17 cellular contexts compared by ENCODE assay signal in the genomic region with DNA sequence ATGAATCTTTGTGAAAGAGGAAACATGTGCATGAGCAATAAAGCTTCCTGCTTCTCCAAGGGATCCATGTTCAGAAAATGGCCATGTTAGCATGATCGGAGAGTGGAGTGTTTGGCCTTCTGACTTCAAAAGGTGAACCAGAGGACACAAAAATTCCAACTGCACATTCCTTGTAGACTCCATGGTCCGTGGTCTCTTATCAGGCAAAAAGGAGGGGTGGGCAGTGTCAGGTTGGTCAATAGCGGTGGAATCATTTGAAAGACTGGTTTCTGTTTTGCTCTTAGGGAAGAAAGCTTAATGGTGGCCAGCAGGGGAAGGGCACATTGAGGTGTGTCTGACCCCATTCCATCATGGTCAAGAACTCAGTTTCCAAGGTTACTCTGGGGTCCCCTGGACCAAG.
A peak's percentile ranks its signal among the peaks of the same experiment; 100 is the strongest.
DNase-seq lines count a peak whose midpoint lies in the region; ATAC-seq, FAIRE-seq and TF ChIP-seq lines count a peak whose summit lies in the region.
"Had no signal": no experiment of that assay in that cellular context is flagged by ENCODE, and none has a peak within 500 bp of the region (broad histone marks: within the 10 kb centered on the region; RNA-seq: fewer than 3 reads in every experiment).

No MANE protein-coding gene starts in this region.

- no peak overlapping the region for H3K4me3 ChIP-seq in A549
- no peak overlapping the region for H3K4me3 ChIP-seq in DOHH2 (ENCODE audit: low read length)
- H3K4me3 ChIP-seq in RWPE2 (ENCODE audit: severe bottlenecking): no peak overlapping the region
- no peak overlapping the region for H3K4me3 ChIP-seq in fibroblast of lung (replicated peaks in 1 of 4; ENCODE audit: control extremely low read depth in 1 of 4, insufficient read depth in 1 of 4, low read depth in 3 of 4, low read length in 4 of 4)
- H3K4me3 ChIP-seq in SJCRH30: no peak overlapping the region
- H3K4me3 ChIP-seq: SK-N-MC had no signal

- peak overlapping the region; percentile 93 to 100 for H3K27ac ChIP-seq in A549
- no peak overlapping the region for H3K27ac ChIP-seq in DOHH2 (ENCODE audit: low read depth, low read length)
- H3K27ac ChIP-seq in RWPE2 (ENCODE audit: poor library complexity, severe bottlenecking): peak overlapping the region; percentile 9
- H3K27ac ChIP-seq in fibroblast of lung (ENCODE audit: insufficient read depth, low read length): no peak overlapping the region
- H3K27ac ChIP-seq in SJCRH30: no peak overlapping the region
- H3K27ac ChIP-seq: SK-N-MC had no signal

- H3K9me2 ChIP-seq in DOHH2 (replicated peaks; ENCODE audit: control insufficient read depth, low read length): no peaks in the 10 kb centered on the region

- H3F3A ChIP-seq in DOHH2 (ENCODE audit: control insufficient read depth, insufficient read depth): no peaks in the 10 kb centered on the region

- H2AFZ ChIP-seq in fibroblast of lung (ENCODE audit: low read length): peak overlapping the region; percentile 16

- H3K36me3 ChIP-seq in DOHH2 (ENCODE audit: control insufficient read depth, low read length) (no peaks in the 10 kb centered on the region), RWPE2 (ENCODE audit: low read depth) (no peaks in the 10 kb centered on the region), fibroblast of lung (ENCODE audit: control insufficient read depth, insufficient read depth, low read length) (no peaks in the 10 kb centered on the region), SJCRH30 (no peaks in the 10 kb centered on the region)

- no peak for TF ChIP-seq POLR2A in A549 (IDR thresholded peaks at IDR 0.05; ENCODE audit: low read length)

- TF ChIP-seq CTCF in A549 (IDR thresholded peaks at IDR 0.05) (no peak), DOHH2 (IDR thresholded peaks at IDR 0.05; ENCODE audit: low read depth, low read length, poor library complexity, severe bottlenecking) (peak; percentile 9), RWPE2 (IDR thresholded peaks at IDR 0.05; ENCODE audit: poor library complexity, severe bottlenecking) (no peak), fibroblast of lung (conservative IDR thresholded peaks at IDR 0.05 in 1 of 2, IDR thresholded peaks at IDR 0.05 in 1 of 2; ENCODE audit: low read depth in 1 of 2, low read length in 2 of 2) (no peak)

- H3K4me2 ChIP-seq in A549 (no peak overlapping the region), DOHH2 (ENCODE audit: low read length) (no peak overlapping the region), fibroblast of lung (ENCODE audit: extremely low read depth, insufficient read depth, low read length) (no peak overlapping the region)

- ATAC-seq in A549: no peak
- ATAC-seq in RWPE2 (ENCODE audit: low read depth): no peak
- ATAC-seq in left colon: no peak

- intact Hi-C loops in left colon (cut with DNase I, micrococcal nuclease): loop anchor here in 1 of 2 donors (2.0 kb wide), 1 partner anchor 238 kb away; no protein-coding TSS in a partner anchor

- no peak for TF ChIP-seq RAD21 in A549 (conservative IDR thresholded peaks at IDR 0.05 in 1 of 2, IDR thresholded peaks at IDR 0.05 in 1 of 2)

- no peaks in the 10 kb centered on the region for H4K20me1 ChIP-seq in DOHH2 (ENCODE audit: control insufficient read depth, insufficient read depth, low read depth, low read length)
- no peaks in the 10 kb centered on the region for H4K20me1 ChIP-seq in fibroblast of lung (ENCODE audit: control insufficient read depth, extremely low read depth, insufficient read depth, low read length)

- H3K9me3 ChIP-seq in A549: peaks cover 15% of the 10 kb centered on the region; the same call in 2 of the 3 replicates
- no peaks in the 10 kb centered on the region for H3K9me3 ChIP-seq in DOHH2 (ENCODE audit: control insufficient read depth, insufficient read depth, low read length)
- H3K9me3 ChIP-seq in RWPE2 (ENCODE audit: severe bottlenecking): no peaks in the 10 kb centered on the region
- H3K9me3 ChIP-seq in fibroblast of lung (ENCODE audit: control insufficient read depth, insufficient read depth, low read depth, low read length): no peaks in the 10 kb centered on the region
- no peaks in the 10 kb centered on the region for H3K9me3 ChIP-seq in SJCRH30 (replicated peaks)

- no peak for FAIRE-seq in A549 (lab: Jason Lieb, UNC)
- FAIRE-seq: A204.1 had no signal

- no peak for DNase-seq in A549 (ENCODE audit: low read depth in 1 of 2, low spot score in 1 of 2)
- DNase-seq in RWPE2 (ENCODE audit: low spot score): no peak
- no peak for DNase-seq in fibroblast of lung (ENCODE audit: low read depth in 2 of 2)
- DNase-seq in NCI-H2196 (lab: John Stamatoyannopoulos, UW; ENCODE audit: unreplicated experiment): no peak
- no peak for DNase-seq in SJCRH30
- no peak for DNase-seq in left colon
- no peak for DNase-seq in KG1 (lab: John Stamatoyannopoulos, UW)
- DNase-seq: CD4-positive, alpha-beta T cell; DND-41; NCI-H1048; NCI-H1694; NCI-H2107; NCI-H69; PC-3 had no signal

- no peak for TF ChIP-seq EP300 in A549 (IDR thresholded peaks at IDR 0.05)

- H3K79me2 ChIP-seq in DOHH2 (ENCODE audit: control insufficient read depth, low read length): no peaks in the 10 kb centered on the region
- no peaks in the 10 kb centered on the region for H3K79me2 ChIP-seq in fibroblast of lung (ENCODE audit: control insufficient read depth, insufficient read depth, low read length)

- H3K27me3 ChIP-seq in DOHH2 (ENCODE audit: control insufficient read depth, low read length) (no peaks in the 10 kb centered on the region), RWPE2 (ENCODE audit: insufficient read depth, poor library complexity, severe bottlenecking) (no peaks in the 10 kb centered on the region), fibroblast of lung (ENCODE audit: control insufficient read depth, insufficient read depth, low read length) (no peaks in the 10 kb centered on the region), SJCRH30 (no peaks in the 10 kb centered on the region)

- POLR2A ChIA-PET in A549 (lab: Yijun Ruan, JAX): no interaction called here

- H3K4me1 ChIP-seq in A549 (peaks cover 41% of the 10 kb centered on the region), DOHH2 (ENCODE audit: control insufficient read depth, low read length) (no peaks in the 10 kb centered on the region), RWPE2 (ENCODE audit: insufficient read depth, poor library complexity, severe bottlenecking) (peaks cover 11% of the 10 kb centered on the region), fibroblast of lung (ENCODE audit: control insufficient read depth, extremely low read depth, insufficient read depth, low read length) (peaks cover 3% of the 10 kb centered on the region), SJCRH30 (no peaks in the 10 kb centered on the region)

- no peak overlapping the region for H3K9ac ChIP-seq in fibroblast of lung (ENCODE audit: insufficient read depth, low read length)

- CTCF ChIA-PET in A549 (lab: Yijun Ruan, JAX): interaction anchor here (0.8 to 3.7 kb wide), 9 partner anchors 11 to 261 kb away, joined by 3 to 26 read pairs (median 12); no protein-coding TSS in a partner anchor

- WGBS in A549 (ENCODE audit: missing lambda C conversion rate): 80% methylated on average over 3 of the region's 3 CpGs

TF ChIP-seq in A549, 52 proteins besides CTCF, POLR2A, EP300 and RAD21:
- TF ChIP-seq NPAS2 (CRISPR knock-in tag; IDR thresholded peaks at IDR 0.05; ENCODE audit: borderline replicate concordance): no peak
- no peak for TF ChIP-seq RNF2 (IDR thresholded peaks at IDR 0.05; ENCODE audit: borderline replicate concordance, low read depth)

Comparison
In these comparisons a context has a peak if more than half of its experiments do, and no peak if none do; other contexts are left out.
1. H3K27ac ChIP-seq: peak in A549 (2 of 2) and RWPE2 (single experiment); none in DOHH2 (single experiment), fibroblast of lung (single experiment) and SJCRH30 (single experiment).